ENCODE assay signal across 1 cellular context in the genomic region with DNA sequence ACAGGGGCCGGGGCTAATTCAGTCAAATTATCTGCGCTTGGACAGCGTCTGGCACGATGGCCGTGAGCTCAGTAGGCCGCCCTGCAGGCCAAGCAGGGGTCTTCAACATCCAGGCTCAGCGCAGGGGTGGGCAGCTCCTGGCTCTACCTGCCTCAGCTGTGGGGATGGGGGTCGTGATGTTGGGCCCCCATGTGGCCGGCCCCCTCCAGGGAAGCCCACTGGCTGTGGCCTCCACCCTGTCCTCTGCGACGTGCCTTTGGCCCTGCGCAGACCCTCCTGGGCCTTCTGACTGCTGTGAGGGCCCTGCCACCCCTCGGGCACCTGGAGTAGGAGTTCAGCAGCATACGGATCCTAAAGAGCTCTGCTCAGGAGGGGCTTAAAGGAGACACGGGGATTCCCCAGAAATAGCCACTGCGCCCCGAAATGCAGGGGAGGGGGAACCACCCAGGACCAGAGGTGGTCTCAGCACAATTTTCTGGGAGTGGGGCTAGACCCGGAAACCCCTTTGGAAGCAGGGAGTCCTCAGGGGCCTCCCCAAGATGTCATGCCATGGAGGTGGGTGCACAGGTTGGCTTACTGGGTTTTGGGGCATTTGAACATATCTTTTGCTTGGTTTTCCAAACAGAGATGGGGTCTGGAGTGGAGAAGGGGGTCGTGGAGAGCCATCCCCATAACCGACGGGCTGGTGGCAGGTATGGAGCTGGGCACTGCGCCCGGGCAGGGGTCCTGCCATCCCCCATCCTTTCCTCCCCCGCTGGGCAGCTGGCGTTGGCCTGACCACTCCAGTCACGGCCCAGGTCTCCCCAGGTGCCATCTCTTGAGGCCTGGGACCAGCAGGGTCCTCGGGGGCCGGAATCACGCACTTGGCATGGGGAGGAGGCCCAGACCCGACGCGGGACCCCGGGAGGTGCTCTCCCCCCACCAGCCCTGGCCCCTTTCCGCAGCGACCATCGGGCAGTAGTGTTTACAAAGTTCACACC.
A peak's percentile ranks its signal among the peaks of the same experiment; 100 is the strongest.
TF ChIP-seq lines count a peak whose summit lies in the region.

No MANE protein-coding gene starts in this region.

TF ChIP-seq in HepG2, 621 proteins besides CTCF, POLR2A, EP300 and RAD21:
- TF ChIP-seq FOXC1 (CRISPR knock-in tag; IDR thresholded peaks at IDR 0.05; ENCODE audit: borderline replicate concordance) (peak; percentile 12; the same call in 1 of the 2 replicates), RBM39 (IDR thresholded peaks at IDR 0.05; ENCODE audit: low read depth, low read length, poor library complexity, severe bottlenecking) (peak; percentile 1), STAT5B (CRISPR knock-in tag; IDR thresholded peaks at IDR 0.05) (no peak), DNMT3B (CRISPR knock-in tag; conservative IDR thresholded peaks at IDR 0.05) (no peak), ZNF34 (CRISPR knock-in tag; IDR thresholded peaks at IDR 0.05; ENCODE audit: borderline replicate concordance) (0 out of 2 replicates have a peak, but pooled peaks have one; percentile 28), ZNF761 (CRISPR knock-in tag; conservative IDR thresholded peaks at IDR 0.05) (0 out of 2 replicates have a peak, but pooled peaks have one; percentile 9), ZNF468 (CRISPR knock-in tag; IDR thresholded peaks at IDR 0.05) (0 out of 2 replicates have a peak, but pooled peaks have one; percentile 3), THYN1 (CRISPR knock-in tag; IDR thresholded peaks at IDR 0.05; ENCODE audit: borderline replicate concordance, low read depth) (0 out of 2 replicates have a peak, but pooled peaks have one; percentile 12), ARNT (IDR thresholded peaks at IDR 0.05) (no peak), SP4 (CRISPR knock-in tag; IDR thresholded peaks at IDR 0.05) (peak; percentile 12; the same call in 1 of the 2 replicates), ZNF160 (CRISPR knock-in tag; IDR thresholded peaks at IDR 0.05) (0 out of 2 replicates have a peak, but pooled peaks have one; percentile 48), ZNF530 (CRISPR knock-in tag; IDR thresholded peaks at IDR 0.05; ENCODE audit: low read depth) (no peak), HNRNPUL1 (IDR thresholded peaks at IDR 0.05; ENCODE audit: low read depth, low read length) (no peak), U2AF1 (optimal IDR thresholded peaks at IDR 0.05; ENCODE audit: low read depth, low read length) (no peak), PAX8 (CRISPR knock-in tag; IDR thresholded peaks at IDR 0.05; ENCODE audit: borderline replicate concordance) (0 out of 2 replicates have a peak, but pooled peaks have one; percentile 59), TAF15 (IDR thresholded peaks at IDR 0.05; ENCODE audit: low read depth, low read length, poor library complexity, severe bottlenecking) (peak; percentile 24)
- TF ChIP-seq, protein P1, sequence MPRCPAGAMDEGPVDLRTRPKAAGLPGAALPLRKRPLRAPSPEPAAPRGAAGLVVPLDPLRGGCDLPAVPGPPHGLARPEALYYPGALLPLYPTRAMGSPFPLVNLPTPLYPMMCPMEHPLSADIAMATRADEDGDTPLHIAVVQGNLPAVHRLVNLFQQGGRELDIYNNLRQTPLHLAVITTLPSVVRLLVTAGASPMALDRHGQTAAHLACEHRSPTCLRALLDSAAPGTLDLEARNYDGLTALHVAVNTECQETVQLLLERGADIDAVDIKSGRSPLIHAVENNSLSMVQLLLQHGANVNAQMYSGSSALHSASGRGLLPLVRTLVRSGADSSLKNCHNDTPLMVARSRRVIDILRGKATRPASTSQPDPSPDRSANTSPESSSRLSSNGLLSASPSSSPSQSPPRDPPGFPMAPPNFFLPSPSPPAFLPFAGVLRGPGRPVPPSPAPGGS (CRISPR knock-in tag; IDR thresholded peaks at IDR 0.05) = 0 out of 2 replicates have a peak, but pooled peaks have one; percentile 9
- TF ChIP-seq, protein P2, sequence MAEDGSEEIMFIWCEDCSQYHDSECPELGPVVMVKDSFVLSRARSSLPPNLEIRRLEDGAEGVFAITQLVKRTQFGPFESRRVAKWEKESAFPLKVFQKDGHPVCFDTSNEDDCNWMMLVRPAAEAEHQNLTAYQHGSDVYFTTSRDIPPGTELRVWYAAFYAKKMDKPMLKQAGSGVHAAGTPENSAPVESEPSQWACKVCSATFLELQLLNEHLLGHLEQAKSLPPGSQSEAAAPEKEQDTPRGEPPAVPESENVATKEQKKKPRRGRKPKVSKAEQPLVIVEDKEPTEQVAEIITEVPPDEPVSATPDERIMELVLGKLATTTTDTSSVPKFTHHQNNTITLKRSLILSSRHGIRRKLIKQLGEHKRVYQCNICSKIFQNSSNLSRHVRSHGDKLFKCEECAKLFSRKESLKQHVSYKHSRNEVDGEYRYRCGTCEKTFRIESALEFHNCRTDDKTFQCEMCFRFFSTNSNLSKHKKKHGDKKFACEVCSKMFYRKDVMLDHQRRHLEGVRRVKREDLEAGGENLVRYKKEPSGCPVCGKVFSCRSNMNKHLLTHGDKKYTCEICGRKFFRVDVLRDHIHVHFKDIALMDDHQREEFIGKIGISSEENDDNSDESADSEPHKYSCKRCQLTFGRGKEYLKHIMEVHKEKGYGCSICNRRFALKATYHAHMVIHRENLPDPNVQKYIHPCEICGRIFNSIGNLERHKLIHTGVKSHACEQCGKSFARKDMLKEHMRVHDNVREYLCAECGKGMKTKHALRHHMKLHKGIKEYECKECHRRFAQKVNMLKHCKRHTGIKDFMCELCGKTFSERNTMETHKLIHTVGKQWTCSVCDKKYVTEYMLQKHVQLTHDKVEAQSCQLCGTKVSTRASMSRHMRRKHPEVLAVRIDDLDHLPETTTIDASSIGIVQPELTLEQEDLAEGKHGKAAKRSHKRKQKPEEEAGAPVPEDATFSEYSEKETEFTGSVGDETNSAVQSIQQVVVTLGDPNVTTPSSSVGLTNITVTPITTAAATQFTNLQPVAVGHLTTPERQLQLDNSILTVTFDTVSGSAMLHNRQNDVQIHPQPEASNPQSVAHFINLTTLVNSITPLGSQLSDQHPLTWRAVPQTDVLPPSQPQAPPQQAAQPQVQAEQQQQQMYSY (CRISPR knock-in tag; IDR thresholded peaks at IDR 0.05) = 0 out of 2 replicates have a peak, but pooled peaks have one; percentile 12
- TF ChIP-seq, protein P3, sequence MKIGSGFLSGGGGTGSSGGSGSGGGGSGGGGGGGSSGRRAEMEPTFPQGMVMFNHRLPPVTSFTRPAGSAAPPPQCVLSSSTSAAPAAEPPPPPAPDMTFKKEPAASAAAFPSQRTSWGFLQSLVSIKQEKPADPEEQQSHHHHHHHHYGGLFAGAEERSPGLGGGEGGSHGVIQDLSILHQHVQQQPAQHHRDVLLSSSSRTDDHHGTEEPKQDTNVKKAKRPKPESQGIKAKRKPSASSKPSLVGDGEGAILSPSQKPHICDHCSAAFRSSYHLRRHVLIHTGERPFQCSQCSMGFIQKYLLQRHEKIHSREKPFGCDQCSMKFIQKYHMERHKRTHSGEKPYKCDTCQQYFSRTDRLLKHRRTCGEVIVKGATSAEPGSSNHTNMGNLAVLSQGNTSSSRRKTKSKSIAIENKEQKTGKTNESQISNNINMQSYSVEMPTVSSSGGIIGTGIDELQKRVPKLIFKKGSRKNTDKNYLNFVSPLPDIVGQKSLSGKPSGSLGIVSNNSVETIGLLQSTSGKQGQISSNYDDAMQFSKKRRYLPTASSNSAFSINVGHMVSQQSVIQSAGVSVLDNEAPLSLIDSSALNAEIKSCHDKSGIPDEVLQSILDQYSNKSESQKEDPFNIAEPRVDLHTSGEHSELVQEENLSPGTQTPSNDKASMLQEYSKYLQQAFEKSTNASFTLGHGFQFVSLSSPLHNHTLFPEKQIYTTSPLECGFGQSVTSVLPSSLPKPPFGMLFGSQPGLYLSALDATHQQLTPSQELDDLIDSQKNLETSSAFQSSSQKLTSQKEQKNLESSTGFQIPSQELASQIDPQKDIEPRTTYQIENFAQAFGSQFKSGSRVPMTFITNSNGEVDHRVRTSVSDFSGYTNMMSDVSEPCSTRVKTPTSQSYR (CRISPR knock-in tag; IDR thresholded peaks at IDR 0.05; ENCODE audit: borderline replicate concordance) = no peak
